ENCODE assay signal across 33 cellular contexts in the genomic region with DNA sequence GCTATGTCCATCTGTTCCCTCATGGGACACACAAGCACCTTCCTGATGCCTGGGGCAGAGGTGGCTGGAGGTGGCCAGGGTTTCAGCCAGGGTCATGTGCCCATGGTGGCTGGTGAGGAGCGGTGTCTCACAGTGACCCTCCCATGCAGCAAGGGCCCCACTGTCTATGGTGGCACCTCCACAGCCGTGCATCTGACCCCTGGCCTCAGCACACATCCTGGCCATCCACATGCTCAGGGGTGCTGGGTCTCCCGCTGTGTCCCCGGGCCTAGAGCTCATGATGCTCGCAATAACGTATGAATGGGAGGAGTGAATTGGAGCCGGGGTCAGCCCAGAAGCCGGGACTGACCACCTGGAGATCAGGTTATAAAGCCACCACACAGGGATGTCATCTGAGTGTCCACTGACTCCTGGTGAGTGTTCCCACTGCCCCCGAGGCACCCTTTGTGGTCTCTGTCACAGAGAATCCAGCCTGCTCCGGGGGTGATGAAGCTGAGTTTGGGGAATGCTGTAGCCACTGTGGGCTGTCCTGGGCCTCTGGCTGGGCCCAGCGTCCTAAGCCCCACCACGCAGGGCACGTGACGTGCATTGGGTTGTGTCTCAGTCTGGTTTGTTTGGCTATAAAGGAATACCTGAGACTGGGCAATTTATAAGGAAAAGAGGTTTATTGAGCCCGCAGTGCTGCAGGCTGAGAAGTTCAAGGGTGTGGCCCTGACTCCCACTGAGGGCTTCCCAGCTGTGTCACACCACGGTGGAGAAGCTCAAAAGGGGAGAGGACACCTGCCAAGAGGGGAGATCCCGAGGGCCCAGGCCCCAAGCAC.
"Had no signal": no experiment of that assay in that cellular context is flagged by ENCODE, and none has a peak within 500 bp of the region (broad histone marks: within the 10 kb centered on the region; RNA-seq: fewer than 3 reads in every experiment).

No MANE protein-coding gene starts in this region.

- H3K4me2 ChIP-seq: smooth muscle cell had no signal

- ATAC-seq: activated CD4-positive, alpha-beta T cell treated with anti-CD3 and anti-CD28 coated beads for 36 hours; activated CD8-positive, alpha-beta T cell treated with anti-CD3 and anti-CD28 coated beads, Interleukin-2, amount 10 ng/mL, durations not matched to agents 7 days and 5 days; activated T-cell treated with anti-CD3 and anti-CD28 coated beads, Interleukin-2, amount 50 U/mL, for 72 hours; esophagus mucosa; heart left ventricle; left lobe of liver; stimulated activated memory B cell treated with anti-CD40 and anti-IgM and Interleukin-4, amounts not matched to agents 10 μg/mL and 1 μg/mL and 100 μg/mL, for 72 hours; stimulated activated naive CD8-positive, alpha-beta T cell treated with anti-CD3 and anti-CD28 coated beads, Interleukin-15, amount 100 ng/mL, for 72 hours; T-cell had no signal

- DNase-seq: activated B cell treated with CpG ODN at 0.5 μM for 24 hours; activated CD4-positive, alpha-beta T cell treated with anti-CD3 and anti-CD28 coated beads for 36 hours; activated CD8-positive, alpha-beta T cell treated with anti-CD3 and anti-CD28 coated beads, Interleukin-2, amount 10 ng/mL, durations not matched to agents 7 days and 5 days; activated effector memory CD4-positive, alpha-beta T cell treated with anti-CD3 and anti-CD28 coated beads, Interleukin-2, amount 50 U/mL, for 16 hours; activated naive CD4-positive, alpha-beta T cell treated with anti-CD3 and anti-CD28 coated beads, Interleukin-2, amount 10 ng/mL, durations not matched to agents 7 days and 5 days; activated naive CD8-positive, alpha-beta T cell treated with anti-CD3 and anti-CD28 coated beads, Interleukin-2, amount 10 ng/mL, durations not matched to agents 7 days and 5 days; activated T-cell treated with anti-CD3 and anti-CD28 coated beads for 4 hours; activated T-cell treated with anti-CD3 and anti-CD28 coated beads, Interleukin-2, amount 50 U/mL, for 72 hours; brain microvascular endothelial cell; caudate nucleus; foreskin fibroblast; hypothalamus; immature natural killer cell; mesendoderm; natural killer cell; stimulated activated CD4-positive, alpha-beta T cell treated with anti-CD3 and anti-CD28 coated beads, Interleukin-1b, Interleukin-23, amount 100 ng/mL, for 48 hours; stimulated activated CD4-positive, alpha-beta T cell treated with anti-CD3 and anti-CD28 coated beads, Interleukin-4, amount 100 ng/mL, for 4 hours; stimulated activated CD8-positive, alpha-beta memory T cell treated with anti-CD3 and anti-CD28 coated beads, Interleukin-4, amount 100 ng/mL, for 48 hours; stimulated activated naive CD8-positive, alpha-beta T cell treated with anti-CD3 and anti-CD28 coated beads, Interleukin-15, amount 100 ng/mL, for 72 hours; substantia nigra; T-cell; uterus had no signal

- H3K27me3 ChIP-seq: brain microvascular endothelial cell, heart left ventricle, ovary, uterus had no signal

- H3K4me3 Mint-ChIP-seq: activated B cell treated with CpG ODN at 0.5 μM for 24 hours; activated CD4-positive, alpha-beta T cell treated with anti-CD3 and anti-CD28 coated beads for 36 hours; activated CD8-positive, alpha-beta T cell treated with anti-CD3 and anti-CD28 coated beads, Interleukin-2, amount 10 ng/mL, durations not matched to agents 7 days and 5 days; activated naive CD4-positive, alpha-beta T cell treated with anti-CD3 and anti-CD28 coated beads, Interleukin-2, amount 10 ng/mL, durations not matched to agents 7 days and 5 days; activated naive CD8-positive, alpha-beta T cell treated with anti-CD3 and anti-CD28 coated beads, Interleukin-2, amount 10 ng/mL, durations not matched to agents 7 days and 5 days; activated T-cell treated with anti-CD3 and anti-CD28 coated beads, Interleukin-2, amount 50 U/mL, for 72 hours; immature natural killer cell; natural killer cell; stimulated activated memory B cell treated with anti-CD40 and anti-IgM and Interleukin-4, amounts not matched to agents 10 μg/mL and 1 μg/mL and 100 μg/mL, for 72 hours; stimulated activated naive CD8-positive, alpha-beta T cell treated with anti-CD3 and anti-CD28 coated beads, Interleukin-15, amount 100 ng/mL, for 72 hours; T-cell; T-helper 2 cell treated with Interferon-gamma antibody and Interleukin-4, amounts not matched to agents 5 μg/mL and 100 μg/mL, for 36 hours; type B pancreatic cell had no signal

- H3K27me3 Mint-ChIP-seq: activated B cell treated with CpG ODN at 0.5 μM for 24 hours; activated CD4-positive, alpha-beta T cell treated with anti-CD3 and anti-CD28 coated beads for 36 hours; activated naive CD8-positive, alpha-beta T cell treated with anti-CD3 and anti-CD28 coated beads, Interleukin-2, amount 10 ng/mL, durations not matched to agents 7 days and 5 days; stimulated activated memory B cell treated with anti-CD40 and anti-IgM and Interleukin-4, amounts not matched to agents 10 μg/mL and 1 μg/mL and 100 μg/mL, for 72 hours; stimulated activated naive CD8-positive, alpha-beta T cell treated with anti-CD3 and anti-CD28 coated beads, Interleukin-15, amount 100 ng/mL, for 72 hours; T-cell; type B pancreatic cell had no signal

- H3K9me3 Mint-ChIP-seq: activated B cell treated with CpG ODN at 0.5 μM for 24 hours; activated naive CD4-positive, alpha-beta T cell treated with anti-CD3 and anti-CD28 coated beads, Interleukin-2, amount 10 ng/mL, durations not matched to agents 7 days and 5 days; activated naive CD8-positive, alpha-beta T cell treated with anti-CD3 and anti-CD28 coated beads, Interleukin-2, amount 10 ng/mL, durations not matched to agents 7 days and 5 days; activated T-cell treated with anti-CD3 and anti-CD28 coated beads, Interleukin-2, amount 50 U/mL, for 72 hours; immature natural killer cell; natural killer cell; stimulated activated memory B cell treated with anti-CD40 and anti-IgM and Interleukin-4, amounts not matched to agents 10 μg/mL and 1 μg/mL and 100 μg/mL, for 72 hours; stimulated activated naive CD8-positive, alpha-beta T cell treated with anti-CD3 and anti-CD28 coated beads, Interleukin-15, amount 100 ng/mL, for 72 hours; T-cell; T-helper 2 cell treated with Interferon-gamma antibody and Interleukin-4, amounts not matched to agents 5 μg/mL and 100 μg/mL, for 36 hours; type B pancreatic cell had no signal

- H3K4me1 Mint-ChIP-seq: activated CD4-positive, alpha-beta T cell treated with anti-CD3 and anti-CD28 coated beads for 36 hours; activated naive CD4-positive, alpha-beta T cell treated with anti-CD3 and anti-CD28 coated beads, Interleukin-2, amount 10 ng/mL, durations not matched to agents 7 days and 5 days; activated naive CD8-positive, alpha-beta T cell treated with anti-CD3 and anti-CD28 coated beads, Interleukin-2, amount 10 ng/mL, durations not matched to agents 7 days and 5 days; natural killer cell; stimulated activated naive CD8-positive, alpha-beta T cell treated with anti-CD3 and anti-CD28 coated beads, Interleukin-15, amount 100 ng/mL, for 72 hours; T-cell had no signal

- H3K27ac ChIP-seq: brain microvascular endothelial cell, heart left ventricle, ovary, uterus had no signal

- FAIRE-seq: astrocyte had no signal

- H3K4me3 ChIP-seq: heart left ventricle, lung, ovary, smooth muscle cell, uterus had no signal

- H3K4me1 ChIP-seq: heart left ventricle had no signal

- H3K36me3 Mint-ChIP-seq: activated naive CD4-positive, alpha-beta T cell treated with anti-CD3 and anti-CD28 coated beads, Interleukin-2, amount 10 ng/mL, durations not matched to agents 7 days and 5 days; activated naive CD8-positive, alpha-beta T cell treated with anti-CD3 and anti-CD28 coated beads, Interleukin-2, amount 10 ng/mL, durations not matched to agents 7 days and 5 days; immature natural killer cell; natural killer cell; stimulated activated memory B cell treated with anti-CD40 and anti-IgM and Interleukin-4, amounts not matched to agents 10 μg/mL and 1 μg/mL and 100 μg/mL, for 72 hours; T-cell; type B pancreatic cell had no signal

- H3K27ac Mint-ChIP-seq: activated B cell treated with CpG ODN at 0.5 μM for 24 hours; activated CD4-positive, alpha-beta T cell treated with anti-CD3 and anti-CD28 coated beads for 36 hours; activated CD8-positive, alpha-beta T cell treated with anti-CD3 and anti-CD28 coated beads, Interleukin-2, amount 10 ng/mL, durations not matched to agents 7 days and 5 days; activated naive CD4-positive, alpha-beta T cell treated with anti-CD3 and anti-CD28 coated beads, Interleukin-2, amount 10 ng/mL, durations not matched to agents 7 days and 5 days; activated naive CD8-positive, alpha-beta T cell treated with anti-CD3 and anti-CD28 coated beads, Interleukin-2, amount 10 ng/mL, durations not matched to agents 7 days and 5 days; activated T-cell treated with anti-CD3 and anti-CD28 coated beads, Interleukin-2, amount 50 U/mL, for 72 hours; natural killer cell; progenitor cell of endocrine pancreas; stimulated activated memory B cell treated with anti-CD40 and anti-IgM and Interleukin-4, amounts not matched to agents 10 μg/mL and 1 μg/mL and 100 μg/mL, for 72 hours; T-cell; T-helper 2 cell treated with Interferon-gamma antibody and Interleukin-4, amounts not matched to agents 5 μg/mL and 100 μg/mL, for 36 hours; type B pancreatic cell had no signal

- H3K9me3 ChIP-seq: heart left ventricle, ovary, uterus had no signal

- H3K36me3 ChIP-seq: brain microvascular endothelial cell, heart left ventricle, ovary, uterus had no signal
